Comparison of ENCODE assay signal across 1 cellular context in the genomic region with DNA sequence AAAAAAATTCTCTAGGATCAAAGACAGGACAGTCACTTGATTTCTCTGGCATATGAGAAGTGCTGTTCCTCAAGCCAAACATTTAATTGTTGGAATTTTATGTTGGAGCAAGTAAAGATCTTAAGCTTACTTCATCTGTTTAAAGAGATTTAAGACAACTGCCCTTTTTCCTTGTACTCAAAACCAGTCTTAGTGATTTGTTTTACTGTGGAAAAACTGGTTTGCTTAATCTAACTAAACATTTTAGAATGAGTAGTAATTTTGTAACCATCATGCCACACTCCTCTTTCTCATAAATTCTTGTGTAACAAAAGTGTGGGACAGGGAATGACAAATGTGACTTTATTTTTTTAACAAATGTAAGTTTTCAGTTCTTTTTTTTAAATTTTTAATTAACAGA.
TF ChIP-seq lines count a peak whose summit lies in the region.

No MANE protein-coding gene starts in this region.

TF ChIP-seq in GM23338, 12 proteins besides CTCF, POLR2A, EP300 and RAD21 (continued from another document):
- TF ChIP-seq, protein P1, sequence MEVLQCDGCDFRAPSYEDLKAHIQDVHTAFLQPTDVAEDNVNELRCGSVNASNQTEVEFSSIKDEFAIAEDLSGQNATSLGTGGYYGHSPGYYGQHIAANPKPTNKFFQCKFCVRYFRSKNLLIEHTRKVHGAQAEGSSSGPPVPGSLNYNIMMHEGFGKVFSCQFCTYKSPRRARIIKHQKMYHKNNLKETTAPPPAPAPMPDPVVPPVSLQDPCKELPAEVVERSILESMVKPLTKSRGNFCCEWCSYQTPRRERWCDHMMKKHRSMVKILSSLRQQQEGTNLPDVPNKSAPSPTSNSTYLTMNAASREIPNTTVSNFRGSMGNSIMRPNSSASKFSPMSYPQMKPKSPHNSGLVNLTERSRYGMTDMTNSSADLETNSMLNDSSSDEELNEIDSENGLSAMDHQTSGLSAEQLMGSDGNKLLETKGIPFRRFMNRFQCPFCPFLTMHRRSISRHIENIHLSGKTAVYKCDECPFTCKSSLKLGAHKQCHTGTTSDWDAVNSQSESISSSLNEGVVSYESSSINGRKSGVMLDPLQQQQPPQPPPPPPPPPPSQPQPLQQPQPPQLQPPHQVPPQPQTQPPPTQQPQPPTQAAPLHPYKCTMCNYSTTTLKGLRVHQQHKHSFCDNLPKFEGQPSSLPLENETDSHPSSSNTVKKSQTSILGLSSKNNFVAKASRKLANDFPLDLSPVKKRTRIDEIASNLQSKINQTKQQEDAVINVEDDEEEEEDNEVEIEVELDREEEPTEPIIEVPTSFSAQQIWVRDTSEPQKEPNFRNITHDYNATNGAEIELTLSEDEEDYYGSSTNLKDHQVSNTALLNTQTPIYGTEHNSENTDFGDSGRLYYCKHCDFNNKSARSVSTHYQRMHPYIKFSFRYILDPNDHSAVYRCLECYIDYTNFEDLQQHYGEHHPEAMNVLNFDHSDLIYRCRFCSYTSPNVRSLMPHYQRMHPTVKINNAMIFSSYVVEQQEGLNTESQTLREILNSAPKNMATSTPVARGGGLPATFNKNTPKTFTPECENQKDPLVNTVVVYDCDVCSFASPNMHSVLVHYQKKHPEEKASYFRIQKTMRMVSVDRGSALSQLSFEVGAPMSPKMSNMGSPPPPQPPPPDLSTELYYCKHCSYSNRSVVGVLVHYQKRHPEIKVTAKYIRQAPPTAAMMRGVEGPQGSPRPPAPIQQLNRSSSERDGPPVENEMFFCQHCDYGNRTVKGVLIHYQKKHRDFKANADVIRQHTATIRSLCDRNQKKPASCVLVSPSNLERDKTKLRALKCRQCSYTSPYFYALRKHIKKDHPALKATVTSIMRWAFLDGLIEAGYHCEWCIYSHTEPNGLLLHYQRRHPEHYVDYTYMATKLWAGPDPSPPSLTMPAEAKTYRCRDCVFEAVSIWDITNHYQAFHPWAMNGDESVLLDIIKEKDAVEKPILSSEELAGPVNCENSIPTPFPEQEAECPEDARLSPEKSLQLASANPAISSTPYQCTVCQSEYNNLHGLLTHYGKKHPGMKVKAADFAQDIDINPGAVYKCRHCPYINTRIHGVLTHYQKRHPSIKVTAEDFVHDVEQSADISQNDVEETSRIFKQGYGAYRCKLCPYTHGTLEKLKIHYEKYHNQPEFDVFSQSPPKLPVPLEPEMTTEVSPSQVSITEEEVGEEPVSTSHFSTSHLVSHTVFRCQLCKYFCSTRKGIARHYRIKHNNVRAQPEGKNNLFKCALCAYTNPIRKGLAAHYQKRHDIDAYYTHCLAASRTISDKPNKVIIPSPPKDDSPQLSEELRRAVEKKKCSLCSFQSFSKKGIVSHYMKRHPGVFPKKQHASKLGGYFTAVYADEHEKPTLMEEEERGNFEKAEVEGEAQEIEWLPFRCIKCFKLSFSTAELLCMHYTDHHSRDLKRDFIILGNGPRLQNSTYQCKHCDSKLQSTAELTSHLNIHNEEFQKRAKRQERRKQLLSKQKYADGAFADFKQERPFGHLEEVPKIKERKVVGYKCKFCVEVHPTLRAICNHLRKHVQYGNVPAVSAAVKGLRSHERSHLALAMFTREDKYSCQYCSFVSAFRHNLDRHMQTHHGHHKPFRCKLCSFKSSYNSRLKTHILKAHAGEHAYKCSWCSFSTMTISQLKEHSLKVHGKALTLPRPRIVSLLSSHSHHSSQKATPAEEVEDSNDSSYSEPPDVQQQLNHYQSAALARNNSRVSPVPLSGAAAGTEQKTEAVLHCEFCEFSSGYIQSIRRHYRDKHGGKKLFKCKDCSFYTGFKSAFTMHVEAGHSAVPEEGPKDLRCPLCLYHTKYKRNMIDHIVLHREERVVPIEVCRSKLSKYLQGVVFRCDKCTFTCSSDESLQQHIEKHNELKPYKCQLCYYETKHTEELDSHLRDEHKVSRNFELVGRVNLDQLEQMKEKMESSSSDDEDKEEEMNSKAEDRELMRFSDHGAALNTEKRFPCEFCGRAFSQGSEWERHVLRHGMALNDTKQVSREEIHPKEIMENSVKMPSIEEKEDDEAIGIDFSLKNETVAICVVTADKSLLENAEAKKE (CRISPR knock-in tag; IDR thresholded peaks at IDR 0.05), result no peak
- no peak for TF ChIP-seq ZNF331 (CRISPR knock-in tag; IDR thresholded peaks at IDR 0.05; ENCODE audit: low read depth)
TF ChIP-seq in GM23338: peak in this region for 0.
